In the genomic region with DNA sequence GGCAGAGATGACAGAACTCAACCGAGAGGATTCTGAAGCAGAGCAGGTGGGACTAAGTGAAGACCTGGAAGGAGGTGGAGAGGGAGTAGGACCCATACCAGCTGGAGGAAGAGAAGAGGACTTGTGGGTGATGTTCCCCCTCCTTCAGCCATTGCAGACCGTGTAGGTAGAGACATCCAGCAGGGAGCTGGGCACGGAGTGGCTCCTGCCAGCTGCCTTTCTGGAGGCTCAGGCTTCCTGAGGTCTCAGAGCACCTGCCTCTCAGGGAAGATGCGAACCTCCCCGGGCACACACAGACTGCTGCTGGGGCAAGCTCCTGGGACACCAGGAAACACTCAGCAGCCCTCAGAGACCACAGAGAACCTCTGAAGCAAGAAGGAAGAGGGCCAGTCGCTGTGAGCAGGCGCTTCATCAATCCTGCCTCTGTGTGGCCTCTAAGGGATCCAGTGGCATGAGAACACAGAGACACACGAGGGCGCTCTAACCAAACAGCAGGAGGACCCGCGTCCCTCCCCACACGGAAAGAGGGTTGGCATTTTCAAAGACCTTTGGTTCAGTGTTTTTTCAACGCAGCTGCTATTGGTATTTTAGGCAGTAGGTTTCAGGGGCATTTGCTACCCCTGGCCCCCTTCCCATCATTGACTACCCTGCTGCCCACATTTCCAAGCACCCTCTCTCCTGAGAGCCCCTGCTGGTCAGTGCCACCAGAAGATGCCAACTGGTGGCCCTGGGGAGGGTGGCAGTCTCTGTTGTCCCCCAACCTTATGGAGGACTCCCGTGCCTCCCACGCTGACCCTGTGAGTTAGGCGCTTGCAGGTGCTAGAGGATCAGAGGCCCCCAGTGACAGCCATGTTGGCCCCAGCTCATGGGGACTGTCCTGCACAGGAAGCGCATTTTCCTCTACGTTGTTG, we compare ENCODE assay signal across 8 cellular contexts.
DNase-seq lines count a peak whose midpoint lies in the region; ATAC-seq lines count a peak whose summit lies in the region.

No MANE protein-coding gene starts in this region.

- in situ Hi-C loops in G401 (cut with HindIII; ENCODE audit: low sequenced_read_pairs), result no loop called here

- peak; percentile 90 for DNase-seq in G401 (ENCODE audit: low spot score)
- peak; percentile 53 for DNase-seq in NCI-H345 treated with DMSO at 0.1 percent for 48 hours (lab: John Stamatoyannopoulos, UW; ENCODE audit: unreplicated experiment)
- DNase-seq in activated CD4-positive, alpha-beta T cell treated with anti-CD3 and anti-CD28 coated beads for 1 hour, result peak; percentile 67
- peak; percentile 86 for DNase-seq in cerebellum (ENCODE audit: low spot score)
- peak; percentile 93 for DNase-seq in left kidney (ENCODE audit: low read depth, low spot score)
- peak; percentile 80 for DNase-seq in stimulated activated CD4-positive, alpha-beta T cell treated with anti-CD3 and anti-CD28 coated beads, Interleukin-4, amount 100 ng/mL, for 24 hours

- ATAC-seq in HG03135 (IDR thresholded peaks at IDR 0.05; ENCODE audit: unreplicated experiment) (peak; percentile 77), HG02852 (IDR thresholded peaks at IDR 0.05; ENCODE audit: unreplicated experiment) (no peak)
